Comparison of ENCODE assay signal across 10 cellular contexts in genomic region chr3:96712792-96713191, GRCh38.
"Had no signal": no experiment of that assay in that cellular context is flagged by ENCODE, and none has a peak within 500 bp of the region (broad histone marks: within the 10 kb centered on the region; RNA-seq: fewer than 3 reads in every experiment).

No MANE protein-coding gene starts in this region.

- FAIRE-seq: HTR-8/SVneo, K562 had no signal

- H3K9ac ChIP-seq: GM23248 had no signal

- H3K4me1 ChIP-seq: HAP-1 had no signal

- ATAC-seq: HCT116, K562 had no signal

- H3K4me3 ChIP-seq: GM23248, HAP-1, K562 had no signal

- H3K27ac ChIP-seq: GM23248 had no signal

- H3K9me3 ChIP-seq: HAP-1 had no signal

- DNase-seq: GM23248, GOT3, H7, HFFc6, IMR-90, KG1 had no signal

- H2AFZ ChIP-seq: GM23248 had no signal

- H3K36me3 ChIP-seq: HAP-1 had no signal
